ENCODE assay signal across 9 cellular contexts in genomic region chr6:75282706-75283105, GRCh38. TPM values are rescaled to one million over a fixed set of nuclear protein-coding genes. Genes with fewer than 3 reads are reported as not detected.
DNase-seq lines count a peak whose midpoint lies in the region; ATAC-seq and TF ChIP-seq lines count a peak whose summit lies in the region.
"Had no signal": no experiment of that assay in that cellular context is flagged by ENCODE, and none has a peak within 500 bp of the region (broad histone marks: within the 10 kb centered on the region; RNA-seq: fewer than 3 reads in every experiment).

No MANE protein-coding gene starts in this region.

- TF ChIP-seq CTCF in AG09309 (IDR thresholded peaks at IDR 0.05; ENCODE audit: control insufficient read depth, insufficient read depth, low read depth, low read length, missing control alignments) (no peak), astrocyte of the cerebellum (IDR thresholded peaks at IDR 0.05; ENCODE audit: low read depth, low read length, missing control alignments) (no peak), omental fat pad (IDR thresholded peaks at IDR 0.05) (no peak)

- H3K4me3 ChIP-seq in AG09309 (ENCODE audit: control insufficient read depth, low read depth, low read length) (peak overlapping the region; percentile 92), H7 (ENCODE audit: insufficient read depth, low read depth, low read length) (peak overlapping the region; percentile 96), astrocyte of the cerebellum (ENCODE audit: low read depth, low read length) (peak overlapping the region; percentile 91), mesenchymal stem cell (ENCODE audit: insufficient read depth in 1 of 2, low read depth in 1 of 2, low read length in 2 of 2) (peak overlapping the region in 1 of 2 experiments; percentile 99)

- no peak overlapping the region for H2BK120ac ChIP-seq in mesenchymal stem cell (ENCODE audit: low read depth, low read length)

- DNase-seq in AG09309 (ENCODE audit: low read depth) (no peak), H7 (no peak), astrocyte of the cerebellum (ENCODE audit: low read depth) (no peak), mesenchymal stem cell (no peak), HuH-7.5 (ENCODE audit: low spot score) (no peak), medulla oblongata (ENCODE audit: extremely low spot score) (no peak), omental fat pad (ENCODE audit: low spot score) (no peak), NCI-H2107 (lab: John Stamatoyannopoulos, UW) (no peak)

- H3K9me3 ChIP-seq in mesenchymal stem cell (ENCODE audit: control insufficient read depth, low read length): no peaks in the 10 kb centered on the region

- H3K27me3 ChIP-seq in H7 (ENCODE audit: control insufficient read depth, insufficient read depth, low read length): no peaks in the 10 kb centered on the region
- no peaks in the 10 kb centered on the region for H3K27me3 ChIP-seq in mesenchymal stem cell (ENCODE audit: control insufficient read depth in 1 of 2, insufficient read depth in 1 of 2, low read length in 2 of 2)

- H2BK5ac ChIP-seq in mesenchymal stem cell (ENCODE audit: low read depth, low read length, poor library complexity, severe bottlenecking): no peak overlapping the region

- H3K23ac ChIP-seq in mesenchymal stem cell (ENCODE audit: low read length in 2 of 2): no peak overlapping the region

- no peak for ATAC-seq in omental fat pad (ENCODE audit: low FRiP score)
- ATAC-seq: WTC11 had no signal

- H2AK5ac ChIP-seq in mesenchymal stem cell (ENCODE audit: low read length, severe bottlenecking): no peak overlapping the region

- H3K79me1 ChIP-seq in mesenchymal stem cell (replicated peaks; ENCODE audit: low read length, poor library complexity, severe bottlenecking): no peaks in the 10 kb centered on the region

- no peak overlapping the region for H3K4ac ChIP-seq in mesenchymal stem cell (ENCODE audit: low read depth in 1 of 2, low read length in 2 of 2)

- no peak overlapping the region for H2BK12ac ChIP-seq in mesenchymal stem cell (ENCODE audit: low read length in 2 of 2)

- H3K9ac ChIP-seq in mesenchymal stem cell (ENCODE audit: low read length): peak overlapping the region; percentile 98

- peak overlapping the region; percentile 87 for H3K4me2 ChIP-seq in mesenchymal stem cell (ENCODE audit: low read length, poor library complexity, severe bottlenecking)

- H3K36me3 ChIP-seq in H7 (replicated peaks; ENCODE audit: control insufficient read depth, insufficient read depth, low read length) (no peaks in the 10 kb centered on the region), mesenchymal stem cell (ENCODE audit: control insufficient read depth in 1 of 2, insufficient read depth in 2 of 2, low read depth in 1 of 2, low read length in 2 of 2) (no peaks in the 10 kb centered on the region)

- no peak overlapping the region for H2AFZ ChIP-seq in mesenchymal stem cell (ENCODE audit: low read depth, low read length)

- no peak overlapping the region for H3K27ac ChIP-seq in mesenchymal stem cell (ENCODE audit: low read length, poor library complexity, severe bottlenecking)

- peaks cover 3% of the 10 kb centered on the region for H3K4me1 ChIP-seq in mesenchymal stem cell (ENCODE audit: control insufficient read depth, insufficient read depth, low read depth, low read length)

- H3K14ac ChIP-seq in mesenchymal stem cell (ENCODE audit: low read length in 2 of 2): no peak overlapping the region

- no peak overlapping the region for H4K91ac ChIP-seq in mesenchymal stem cell (ENCODE audit: low read length)

- H2BK15ac ChIP-seq in mesenchymal stem cell (ENCODE audit: low read depth, poor library complexity, severe bottlenecking): no peak overlapping the region

- in situ Hi-C loops in astrocyte of the cerebellum (cut with HindIII; ENCODE audit: low sequenced_read_pairs): no loop called here

- H3K18ac ChIP-seq in mesenchymal stem cell (ENCODE audit: low read depth in 1 of 2, low read length in 2 of 2): no peak overlapping the region

- WGBS in mesenchymal stem cell: 50% methylated on average over 1 of the region's 2 CpGs

- no peak overlapping the region for H4K8ac ChIP-seq in mesenchymal stem cell (ENCODE audit: low read length)

RNA-seq across cellular contexts. Expression of gene TMEM30A, which starts 1.9 kb away (rescaled TPM):
- 33.0 and 45.1 TPM in 2 replicates for total RNA-seq in H7 (2014; rRNA removed; shearing (Covaris generic))
- polyA plus RNA-seq in mesenchymal stem cell (2013, experiment 1 of 2): 154 TPM
- 164 TPM for polyA plus RNA-seq in mesenchymal stem cell (2013, experiment 2 of 2)
- 10 to 100 TPM; 45.2 to 84.3 (median 58.4) TPM for total RNA-seq in omental fat pad

RNA-seq across cellular contexts. Expression of gene COX7A2, which starts 39.1 kb away (rescaled TPM):
- total RNA-seq in H7 (2014; rRNA removed; shearing (Covaris generic)): 282 and 292 TPM in 2 replicates
- polyA plus RNA-seq in mesenchymal stem cell (2013, experiment 1 of 2): 986 TPM
- 1,021 TPM for polyA plus RNA-seq in mesenchymal stem cell (2013, experiment 2 of 2)
- total RNA-seq in omental fat pad: 100 to 1,000 TPM; 171 to 310 (median 221) TPM
